ENCODE assay signal across 9 cellular contexts in genomic region chr6:111661541-111662041, GRCh38.
DNase-seq lines count a peak whose midpoint lies in the region; ATAC-seq and TF ChIP-seq lines count a peak whose summit lies in the region.
"Had no signal": no experiment of that assay in that cellular context is flagged by ENCODE, and none has a peak within 500 bp of the region (broad histone marks: within the 10 kb centered on the region; RNA-seq: fewer than 3 reads in every experiment).

No MANE protein-coding gene starts in this region.

- no peaks in the 10 kb centered on the region for H3K9me3 ChIP-seq in iPS-20b (ENCODE audit: insufficient read depth, low read depth, low read length)

- ATAC-seq in HG03469 (IDR thresholded peaks at IDR 0.05; ENCODE audit: unreplicated experiment) = no peak
- no peak for ATAC-seq in GM21723 (IDR thresholded peaks at IDR 0.05; ENCODE audit: unreplicated experiment)

- no peaks in the 10 kb centered on the region for H3K27me3 ChIP-seq in iPS-20b (ENCODE audit: insufficient read depth, low read length)
- H3K27me3 ChIP-seq: cardiac muscle cell had no signal

- peak overlapping the region; percentile 64 for H3K9ac ChIP-seq in iPS-20b (ENCODE audit: low read depth, low read length)

- H3K36me3 ChIP-seq in iPS-20b (ENCODE audit: insufficient read depth, low read depth, low read length) = 0 out of 2 replicates have a peak, but pooled peaks cover 2% of the 10 kb centered on the region
- H3K36me3 ChIP-seq: cardiac muscle cell had no signal

- H3K4me3 ChIP-seq in iPS-20b (ENCODE audit: low read length) = peak overlapping the region; percentile 49; the same call in 1 of the 2 replicates
- H3K4me3 ChIP-seq: cardiac muscle cell had no signal

- H3K27ac ChIP-seq in VCaP (peak overlapping the region; percentile 73), iPS-20b (ENCODE audit: low read length) (no peak overlapping the region)
- H3K27ac ChIP-seq: cardiac muscle cell had no signal

- peaks cover 35% of the 10 kb centered on the region for H3K4me1 ChIP-seq in iPS-20b (ENCODE audit: insufficient read depth, low read length)

- TF ChIP-seq CTCF in VCaP (conservative IDR thresholded peaks at IDR 0.05) = no peak

- DNase-seq in NCI-H2227 (lab: John Stamatoyannopoulos, UW; ENCODE audit: unreplicated experiment) = peak; percentile 39
- DNase-seq in NCI-H2227 treated with DMSO at 0.1 percent for 48 hours (lab: John Stamatoyannopoulos, UW) = no peak
- peak; percentile 22 for DNase-seq in stimulated activated CD8-positive, alpha-beta memory T cell treated with anti-CD3 and anti-CD28 coated beads, Interleukin-4, amount 100 ng/mL, for 48 hours
- DNase-seq in KG1 (lab: John Stamatoyannopoulos, UW) = no peak

Comparison
In these comparisons a context has a peak if more than half of its experiments do, and no peak if none do; other contexts are left out.
1. DNase-seq: peak in NCI-H2227 (single experiment) and stimulated activated CD8-positive, alpha-beta memory T cell treated with anti-CD3 and anti-CD28 coated beads, Interleukin-4, amount 100 ng/mL, for 48 hours (single experiment); none in NCI-H2227 treated with DMSO at 0.1 percent for 48 hours (single experiment) and KG1 (single experiment).